ENCODE assay signal across 22 cellular contexts in the genomic region with DNA sequence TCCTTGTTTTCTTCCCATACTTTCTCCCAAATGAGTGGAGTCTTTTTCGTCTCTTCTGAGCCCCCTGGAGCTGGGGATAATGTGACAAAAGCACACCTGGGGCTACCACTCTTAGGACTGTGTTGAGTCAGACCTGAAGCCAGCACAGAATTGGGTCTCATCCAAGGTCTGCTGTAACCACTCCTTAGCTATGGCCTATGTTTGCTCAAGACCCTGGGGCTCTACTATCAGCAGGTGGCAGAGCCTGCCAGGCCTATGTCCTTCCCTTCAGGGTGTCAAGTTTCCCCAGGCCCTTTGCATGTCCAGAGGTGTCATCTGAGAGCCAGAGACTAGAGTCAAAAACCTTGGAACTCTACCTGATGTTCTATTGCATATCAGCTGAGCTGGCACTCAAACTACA.
"Had no signal": no experiment of that assay in that cellular context is flagged by ENCODE, and none has a peak within 500 bp of the region (broad histone marks: within the 10 kb centered on the region; RNA-seq: fewer than 3 reads in every experiment).

No MANE protein-coding gene starts in this region.

- H3K4me3 ChIP-seq: coronary artery, gastroesophageal sphincter, heart right ventricle, sigmoid colon, testis, upper lobe of left lung had no signal

- ATAC-seq: activated CD4-positive, CD25-positive, alpha-beta regulatory T cell treated with anti-CD3 and anti-CD28 coated beads, Interleukin-2, amount 50 U/mL, for 24 hours; activated CD8-positive, alpha-beta T cell treated with anti-CD3 and anti-CD28 coated beads, Interleukin-2, amount 10 ng/mL, durations not matched to agents 7 days and 5 days; activated naive CD8-positive, alpha-beta T cell treated with anti-CD3 and anti-CD28 coated beads, Interleukin-2, amount 50 U/mL, for 24 hours; activated T-cell treated with anti-CD3 and anti-CD28 coated beads, Interleukin-2, amount 50 U/mL, for 4 hours; esophagus mucosa; gastroesophageal sphincter; heart right ventricle; left ventricle myocardium superior; stimulated activated memory B cell treated with anti-CD40 and anti-IgM and Interleukin-4, amounts not matched to agents 10 μg/mL and 1 μg/mL and 100 μg/mL, for 72 hours had no signal

- H3K27ac ChIP-seq: coronary artery, gastroesophageal sphincter, heart right ventricle, sigmoid colon, testis, upper lobe of left lung had no signal

- H3K36me3 ChIP-seq: gastroesophageal sphincter, heart right ventricle, sigmoid colon, upper lobe of left lung had no signal

- H3K9me3 ChIP-seq: testis had no signal

- DNase-seq: activated CD4-positive, alpha-beta T cell treated with anti-CD3 and anti-CD28 coated beads, Interleukin-2, amount 10 ng/mL, durations not matched to agents 7 days and 5 days; activated CD8-positive, alpha-beta T cell treated with anti-CD3 and anti-CD28 coated beads, Interleukin-2, amount 10 ng/mL, durations not matched to agents 7 days and 5 days; activated naive CD4-positive, alpha-beta T cell treated with anti-CD3 and anti-CD28 coated beads for 36 hours; activated naive CD8-positive, alpha-beta T cell treated with anti-CD3 and anti-CD28 coated beads, Interleukin-2, amount 50 U/mL, for 24 hours; activated T-cell treated with anti-CD3 and anti-CD28 coated beads, Interleukin-2, amount 50 U/mL, for 4 hours; anterior cingulate cortex; heart right ventricle; immature natural killer cell; kidney glomerular epithelial cell; left ventricle myocardium superior; nephron progenitor cell; nucleus accumbens; posterior cingulate gyrus; sigmoid colon; stimulated activated CD4-positive, alpha-beta T cell treated with anti-CD3 and anti-CD28 coated beads, Interleukin-4, amount 100 ng/mL, for 24 hours; testis; upper lobe of left lung had no signal

- H3K27me3 ChIP-seq: gastroesophageal sphincter, heart right ventricle, sigmoid colon, testis, upper lobe of left lung had no signal

- H3K4me1 ChIP-seq: gastroesophageal sphincter, heart right ventricle, sigmoid colon, testis, upper lobe of left lung had no signal
